8 cellular contexts compared by ENCODE assay signal in genomic region chr19:11560404-11560988, GRCh38. TPM values are rescaled to one million over a fixed set of nuclear protein-coding genes. Genes with fewer than 3 reads are reported as not detected.
DNase-seq lines count a peak whose midpoint lies in the region; ATAC-seq and TF ChIP-seq lines count a peak whose summit lies in the region.

No MANE protein-coding gene starts in this region.

- H3K4me3 ChIP-seq in osteoblast (ENCODE audit: insufficient read depth, low read length), result peak overlapping the region; percentile 28

- peak; percentile 72 for TF ChIP-seq CTCF in osteoblast (IDR thresholded peaks at IDR 0.05; ENCODE audit: extremely low read depth, low read depth, low read length)

- no peaks in the 10 kb centered on the region for H3K27me3 ChIP-seq in osteoblast (ENCODE audit: insufficient read depth, low read length)

- no peak overlapping the region for H2AFZ ChIP-seq in osteoblast (ENCODE audit: low read length)

- peaks cover 28% of the 10 kb centered on the region for H4K20me1 ChIP-seq in osteoblast (ENCODE audit: insufficient read depth, low read length)

- DNase-seq in activated CD8-positive, alpha-beta memory T cell treated with anti-CD3 and anti-CD28 coated beads for 4 hours (ENCODE audit: low read depth in 2 of 2), result peak; percentile 22 to 38
- no peak for DNase-seq in activated CD8-positive, alpha-beta memory T cell treated with anti-CD3 and anti-CD28 coated beads, Interleukin-2, amount 50 U/mL, for 48 hours
- DNase-seq in NOMO-1 (lab: John Stamatoyannopoulos, UW; ENCODE audit: unreplicated experiment in 2 of 2) (peak; percentile 34 to 90), activated T-cell treated with anti-CD3 and anti-CD28 coated beads for 48 hours (ENCODE audit: low read depth) (peak; percentile 46), fibroblast of peridontal ligament (ENCODE audit: extremely low read depth) (peak; percentile 79), osteoblast (ENCODE audit: insufficient read length, low spot score, missing footprints) (peak; percentile 88)

- H3K9me3 ChIP-seq in osteoblast (ENCODE audit: low read depth, low read length), result no peaks in the 10 kb centered on the region

- H3K79me2 ChIP-seq in osteoblast (ENCODE audit: insufficient read depth, low read length), result peaks cover 35% of the 10 kb centered on the region

- H3K4me2 ChIP-seq in osteoblast (ENCODE audit: insufficient read depth, low read length), result peak overlapping the region; percentile 99

- ATAC-seq in HG03442 (IDR thresholded peaks at IDR 0.05; ENCODE audit: unreplicated experiment) (peak; percentile 38), GM19023 (IDR thresholded peaks at IDR 0.05; ENCODE audit: unreplicated experiment) (no peak)

- peaks cover under 1% of the 10 kb centered on the region for H3K36me3 ChIP-seq in osteoblast (ENCODE audit: insufficient read depth, low read length)

- H3K4me1 ChIP-seq in osteoblast (ENCODE audit: insufficient read depth, low read length), result peaks cover 21% of the 10 kb centered on the region

- H3K27ac ChIP-seq in osteoblast (ENCODE audit: low read depth, low read length), result no peak overlapping the region

RNA-seq across cellular contexts. Expression of gene ELOF1, which starts 1.5 kb away (rescaled TPM):
- total RNA-seq in osteoblast, result 31.2 and 42.0 TPM in 2 replicates

RNA-seq across cellular contexts. Expression of gene ACP5, which starts 16.9 kb away (rescaled TPM):
- total RNA-seq in osteoblast, result 0.59 and 2.5 TPM in 2 replicates

RNA-seq across cellular contexts. Expression of gene CNN1, which starts 21.8 kb away (rescaled TPM):
- total RNA-seq in osteoblast, result 7.1 and 9.8 TPM in 2 replicates

RNA-seq across cellular contexts. Expression of gene ECSIT, which starts 31.6 kb away (rescaled TPM):
- total RNA-seq in osteoblast, result 36.9 and 37.1 TPM in 2 replicates

RNA-seq across cellular contexts. Expression of gene ZNF627, which starts 36.8 kb away (rescaled TPM):
- 18.9 and 20.3 TPM in 2 replicates for total RNA-seq in osteoblast
